ENCODE assay signal across 31 cellular contexts in genomic region chr4:52977252-52977651, GRCh38.
"Had no signal": no experiment of that assay in that cellular context is flagged by ENCODE, and none has a peak within 500 bp of the region (broad histone marks: within the 10 kb centered on the region; RNA-seq: fewer than 3 reads in every experiment).

No MANE protein-coding gene starts in this region.

- H3K9me3 Mint-ChIP-seq: activated B cell treated with CpG ODN at 0.5 μM for 24 hours; activated naive CD4-positive, alpha-beta T cell treated with anti-CD3 and anti-CD28 coated beads for 36 hours; activated naive CD4-positive, alpha-beta T cell treated with anti-CD3 and anti-CD28 coated beads, Interleukin-2, amount 50 U/mL, for 24 hours; activated naive CD8-positive, alpha-beta T cell treated with anti-CD3 and anti-CD28 coated beads for 36 hours; activated naive CD8-positive, alpha-beta T cell treated with anti-CD3 and anti-CD28 coated beads, Interleukin-2, amount 50 U/mL, for 24 hours; activated T-cell treated with anti-CD3 and anti-CD28 coated beads, Interleukin-2, amount 50 U/mL, for 24 hours; activated T-helper 2 cell treated with anti-CD3 and anti-CD28 coated beads, Interferon-gamma antibody, Interleukin-2, Interleukin-4, amounts not matched to agents 10 μg/mL and 5 μg/mL and 100 μg/mL, durations not matched to agents 14 hours and 24 hours and 36 hours; effector memory CD8-positive, alpha-beta T cell; T-helper 2 cell treated with Interferon-gamma antibody and Interleukin-4, amounts not matched to agents 5 μg/mL and 100 μg/mL, for 36 hours had no signal

- H3K4me3 Mint-ChIP-seq: activated B cell treated with CpG ODN at 0.5 μM for 24 hours; activated CD8-positive, alpha-beta T cell treated with anti-CD3 and anti-CD28 coated beads for 36 hours; activated naive CD4-positive, alpha-beta T cell treated with anti-CD3 and anti-CD28 coated beads for 36 hours; activated naive CD4-positive, alpha-beta T cell treated with anti-CD3 and anti-CD28 coated beads, Interleukin-2, amount 50 U/mL, for 24 hours; activated naive CD8-positive, alpha-beta T cell treated with anti-CD3 and anti-CD28 coated beads for 36 hours; activated naive CD8-positive, alpha-beta T cell treated with anti-CD3 and anti-CD28 coated beads, Interleukin-2, amount 50 U/mL, for 24 hours; activated T-cell treated with anti-CD3 and anti-CD28 coated beads, Interleukin-2, amount 50 U/mL, for 24 hours; effector memory CD8-positive, alpha-beta T cell; T-helper 17 cell; T-helper 2 cell treated with Interferon-gamma antibody and Interleukin-4, amounts not matched to agents 5 μg/mL and 100 μg/mL, for 36 hours had no signal

- H3K27me3 Mint-ChIP-seq: activated B cell treated with CpG ODN at 0.5 μM for 24 hours; activated CD8-positive, alpha-beta T cell treated with anti-CD3 and anti-CD28 coated beads for 36 hours; activated naive CD4-positive, alpha-beta T cell treated with anti-CD3 and anti-CD28 coated beads, Interleukin-2, amount 50 U/mL, for 24 hours; activated naive CD8-positive, alpha-beta T cell treated with anti-CD3 and anti-CD28 coated beads for 36 hours; activated naive CD8-positive, alpha-beta T cell treated with anti-CD3 and anti-CD28 coated beads, Interleukin-2, amount 50 U/mL, for 24 hours; activated T-cell treated with anti-CD3 and anti-CD28 coated beads, Interleukin-2, amount 50 U/mL, for 24 hours; effector memory CD8-positive, alpha-beta T cell; T-helper 17 cell had no signal

- DNase-seq: activated B cell treated with CpG ODN at 0.5 μM for 24 hours; activated CD4-positive, alpha-beta T cell treated with anti-CD3 and anti-CD28 coated beads, Interleukin-2, amount 50 U/mL, for 1 hour; activated CD4-positive, alpha-beta T cell treated with anti-CD3 and anti-CD28 coated beads, Interleukin-2, amount 50 U/mL, for 48 hours; activated CD8-positive, alpha-beta memory T cell treated with anti-CD3 and anti-CD28 coated beads for 24 hours; activated CD8-positive, alpha-beta T cell treated with anti-CD3 and anti-CD28 coated beads for 36 hours; activated effector memory CD4-positive, alpha-beta T cell treated with anti-CD3 and anti-CD28 coated beads, Interleukin-2, amount 50 U/mL, for 16 hours; activated naive CD8-positive, alpha-beta T cell treated with anti-CD3 and anti-CD28 coated beads for 36 hours; activated naive CD8-positive, alpha-beta T cell treated with anti-CD3 and anti-CD28 coated beads, Interleukin-2, amount 50 U/mL, for 24 hours; activated T-cell treated with anti-CD3 and anti-CD28 coated beads, Interleukin-2, amount 50 U/mL, for 24 hours; adrenal gland; amygdala; aorta; body of pancreas; caudate nucleus; cortex of kidney; dermis blood vessel endothelial cell; effector CD4-positive, alpha-beta T cell; effector memory CD8-positive, alpha-beta T cell; erythroblast; foreskin keratinocyte; gastrocnemius medialis; glutamatergic neuron; T-helper 1 cell; T-helper 17 cell; T1000; WERI-Rb-1 had no signal

- H3K4me1 Mint-ChIP-seq: activated B cell treated with CpG ODN at 0.5 μM for 24 hours; activated naive CD4-positive, alpha-beta T cell treated with anti-CD3 and anti-CD28 coated beads, Interleukin-2, amount 50 U/mL, for 24 hours; activated naive CD8-positive, alpha-beta T cell treated with anti-CD3 and anti-CD28 coated beads for 36 hours; activated naive CD8-positive, alpha-beta T cell treated with anti-CD3 and anti-CD28 coated beads, Interleukin-2, amount 50 U/mL, for 24 hours had no signal

- H3K36me3 ChIP-seq: adrenal gland, esophagus muscularis mucosa, gastrocnemius medialis, WERI-Rb-1 had no signal

- H3K4me3 ChIP-seq: adrenal gland, body of pancreas, esophagus muscularis mucosa, gastrocnemius medialis had no signal

- H3K27me3 ChIP-seq: adrenal gland, body of pancreas, esophagus muscularis mucosa, foreskin keratinocyte, gastrocnemius medialis had no signal

- H3K27ac Mint-ChIP-seq: activated B cell treated with CpG ODN at 0.5 μM for 24 hours; activated CD8-positive, alpha-beta T cell treated with anti-CD3 and anti-CD28 coated beads for 36 hours; activated naive CD4-positive, alpha-beta T cell treated with anti-CD3 and anti-CD28 coated beads for 36 hours; activated naive CD4-positive, alpha-beta T cell treated with anti-CD3 and anti-CD28 coated beads, Interleukin-2, amount 50 U/mL, for 24 hours; activated naive CD8-positive, alpha-beta T cell treated with anti-CD3 and anti-CD28 coated beads for 36 hours; activated naive CD8-positive, alpha-beta T cell treated with anti-CD3 and anti-CD28 coated beads, Interleukin-2, amount 50 U/mL, for 24 hours; activated T-cell treated with anti-CD3 and anti-CD28 coated beads, Interleukin-2, amount 50 U/mL, for 24 hours; activated T-helper 2 cell treated with anti-CD3 and anti-CD28 coated beads, Interferon-gamma antibody, Interleukin-2, Interleukin-4, amounts not matched to agents 10 μg/mL and 5 μg/mL and 100 μg/mL, durations not matched to agents 14 hours and 24 hours and 36 hours; effector memory CD8-positive, alpha-beta T cell; T-helper 17 cell; T-helper 2 cell treated with Interferon-gamma antibody and Interleukin-4, amounts not matched to agents 5 μg/mL and 100 μg/mL, for 36 hours had no signal

- H3K27ac ChIP-seq: adrenal gland, body of pancreas, esophagus muscularis mucosa, foreskin keratinocyte, gastrocnemius medialis, WERI-Rb-1 had no signal

- ATAC-seq: activated CD8-positive, alpha-beta T cell treated with anti-CD3 and anti-CD28 coated beads for 36 hours; activated naive CD8-positive, alpha-beta T cell treated with anti-CD3 and anti-CD28 coated beads, Interleukin-2, amount 50 U/mL, for 24 hours; body of pancreas; effector memory CD8-positive, alpha-beta T cell; foreskin keratinocyte; gastrocnemius medialis; T-helper 17 cell had no signal

- H3K4me1 ChIP-seq: body of pancreas, esophagus muscularis mucosa, foreskin keratinocyte, gastrocnemius medialis had no signal

- H3K9me3 ChIP-seq: adrenal gland, body of pancreas, esophagus muscularis mucosa, gastrocnemius medialis had no signal
